Comparison of ENCODE assay signal across 1 cellular context in the genomic region with DNA sequence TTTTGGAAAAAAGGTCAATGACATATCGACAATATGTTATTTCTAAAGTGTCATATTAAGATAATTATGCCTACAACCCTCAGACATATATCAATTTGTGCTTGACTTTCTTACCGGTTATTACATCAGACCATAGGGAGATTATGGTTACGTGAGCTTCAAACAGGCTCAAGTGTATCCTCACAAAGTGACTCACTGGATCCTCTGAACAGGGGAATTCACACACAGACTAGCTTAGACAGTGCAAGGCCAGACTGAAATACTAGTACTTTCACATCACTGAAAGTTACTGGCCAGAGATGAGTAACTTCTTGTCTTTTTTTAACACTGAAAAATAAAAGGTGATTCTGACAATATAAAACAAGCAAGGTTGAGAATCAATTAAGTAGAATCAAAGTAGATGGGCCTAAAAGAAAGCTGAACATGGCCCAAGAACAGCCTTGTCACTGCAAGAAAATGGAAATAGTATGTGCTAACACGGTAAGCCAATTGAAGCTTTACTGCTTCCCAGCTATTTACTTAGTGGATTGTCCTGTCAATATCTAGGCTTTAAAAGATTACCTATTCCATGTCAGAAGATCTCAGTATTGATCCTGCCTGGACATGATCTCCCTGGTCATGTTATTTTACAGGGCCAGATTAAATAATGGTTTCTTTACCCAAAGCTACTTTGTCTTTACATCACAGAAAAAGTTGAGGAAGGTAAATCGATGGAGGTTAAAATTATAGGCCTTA.
TF ChIP-seq lines count a peak whose summit lies in the region.

No MANE protein-coding gene starts in this region.

TF ChIP-seq in HEK293, 187 proteins besides CTCF, POLR2A, EP300 and RAD21 (continued from another document):
- TF ChIP-seq, protein P1, sequence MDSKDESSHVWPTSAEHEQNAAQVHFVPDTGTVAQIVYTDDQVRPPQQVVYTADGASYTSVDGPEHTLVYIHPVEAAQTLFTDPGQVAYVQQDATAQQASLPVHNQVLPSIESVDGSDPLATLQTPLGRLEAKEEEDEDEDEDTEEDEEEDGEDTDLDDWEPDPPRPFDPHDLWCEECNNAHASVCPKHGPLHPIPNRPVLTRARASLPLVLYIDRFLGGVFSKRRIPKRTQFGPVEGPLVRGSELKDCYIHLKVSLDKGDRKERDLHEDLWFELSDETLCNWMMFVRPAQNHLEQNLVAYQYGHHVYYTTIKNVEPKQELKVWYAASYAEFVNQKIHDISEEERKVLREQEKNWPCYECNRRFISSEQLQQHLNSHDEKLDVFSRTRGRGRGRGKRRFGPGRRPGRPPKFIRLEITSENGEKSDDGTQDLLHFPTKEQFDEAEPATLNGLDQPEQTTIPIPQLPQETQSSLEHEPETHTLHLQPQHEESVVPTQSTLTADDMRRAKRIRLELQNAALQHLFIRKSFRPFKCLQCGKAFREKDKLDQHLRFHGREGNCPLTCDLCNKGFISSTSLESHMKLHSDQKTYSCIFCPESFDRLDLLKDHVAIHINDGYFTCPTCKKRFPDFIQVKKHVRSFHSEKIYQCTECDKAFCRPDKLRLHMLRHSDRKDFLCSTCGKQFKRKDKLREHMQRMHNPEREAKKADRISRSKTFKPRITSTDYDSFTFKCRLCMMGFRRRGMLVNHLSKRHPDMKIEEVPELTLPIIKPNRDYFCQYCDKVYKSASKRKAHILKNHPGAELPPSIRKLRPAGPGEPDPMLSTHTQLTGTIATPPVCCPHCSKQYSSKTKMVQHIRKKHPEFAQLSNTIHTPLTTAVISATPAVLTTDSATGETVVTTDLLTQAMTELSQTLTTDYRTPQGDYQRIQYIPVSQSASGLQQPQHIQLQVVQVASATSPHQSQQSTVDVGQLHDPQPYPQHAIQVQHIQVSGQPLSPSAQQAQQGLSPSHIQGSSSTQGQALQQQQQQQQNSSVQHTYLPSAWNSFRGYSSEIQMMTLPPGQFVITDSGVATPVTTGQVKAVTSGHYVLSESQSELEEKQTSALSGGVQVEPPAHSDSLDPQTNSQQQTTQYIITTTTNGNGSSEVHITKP (tag by site-specific recombination; IDR thresholded peaks at IDR 0.05), result peak; percentile 65
- TF ChIP-seq ZNF366 (tag by site-specific recombination; conservative IDR thresholded peaks at IDR 0.05), result peak; percentile 35; the same call in 1 of the 2 replicates
- TF ChIP-seq, protein P2, sequence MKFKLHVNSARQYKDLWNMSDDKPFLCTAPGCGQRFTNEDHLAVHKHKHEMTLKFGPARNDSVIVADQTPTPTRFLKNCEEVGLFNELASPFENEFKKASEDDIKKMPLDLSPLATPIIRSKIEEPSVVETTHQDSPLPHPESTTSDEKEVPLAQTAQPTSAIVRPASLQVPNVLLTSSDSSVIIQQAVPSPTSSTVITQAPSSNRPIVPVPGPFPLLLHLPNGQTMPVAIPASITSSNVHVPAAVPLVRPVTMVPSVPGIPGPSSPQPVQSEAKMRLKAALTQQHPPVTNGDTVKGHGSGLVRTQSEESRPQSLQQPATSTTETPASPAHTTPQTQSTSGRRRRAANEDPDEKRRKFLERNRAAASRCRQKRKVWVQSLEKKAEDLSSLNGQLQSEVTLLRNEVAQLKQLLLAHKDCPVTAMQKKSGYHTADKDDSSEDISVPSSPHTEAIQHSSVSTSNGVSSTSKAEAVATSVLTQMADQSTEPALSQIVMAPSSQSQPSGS (tag by site-specific recombination; IDR thresholded peaks at IDR 0.05; ENCODE audit: low read depth), result peak; percentile 67; the same call in 1 of the 2 replicates
- TF ChIP-seq SP7 (tag by site-specific recombination; IDR thresholded peaks at IDR 0.05), result peak; percentile 57
- TF ChIP-seq ZBTB17 (tag by site-specific recombination; IDR thresholded peaks at IDR 0.05), result peak; percentile 26; the same call in 1 of the 2 replicates
- TF ChIP-seq ZNF768 (tag by site-specific recombination; IDR thresholded peaks at IDR 0.05), result no peak
- TF ChIP-seq, protein P3, sequence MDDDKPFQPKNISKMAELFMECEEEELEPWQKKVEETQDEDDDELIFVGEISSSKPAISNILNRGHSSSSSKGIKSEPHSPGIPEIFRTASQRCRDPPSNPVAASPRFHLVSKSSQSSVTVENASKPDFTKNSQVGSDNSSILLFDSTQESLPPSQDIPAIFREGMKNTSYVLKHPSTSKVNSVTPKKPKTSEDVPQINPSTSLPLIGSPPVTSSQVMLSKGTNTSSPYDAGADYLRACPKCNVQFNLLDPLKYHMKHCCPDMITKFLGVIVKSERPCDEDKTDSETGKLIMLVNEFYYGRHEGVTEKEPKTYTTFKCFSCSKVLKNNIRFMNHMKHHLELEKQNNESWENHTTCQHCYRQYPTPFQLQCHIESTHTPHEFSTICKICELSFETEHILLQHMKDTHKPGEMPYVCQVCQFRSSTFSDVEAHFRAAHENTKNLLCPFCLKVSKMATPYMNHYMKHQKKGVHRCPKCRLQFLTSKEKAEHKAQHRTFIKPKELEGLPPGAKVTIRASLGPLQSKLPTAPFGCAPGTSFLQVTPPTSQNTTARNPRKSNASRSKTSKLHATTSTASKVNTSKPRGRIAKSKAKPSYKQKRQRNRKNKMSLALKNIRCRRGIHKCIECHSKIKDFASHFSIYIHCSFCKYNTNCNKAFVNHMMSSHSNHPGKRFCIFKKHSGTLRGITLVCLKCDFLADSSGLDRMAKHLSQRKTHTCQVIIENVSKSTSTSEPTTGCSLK (tag by site-specific recombination; IDR thresholded peaks at IDR 0.05), result no peak
- TF ChIP-seq, protein P4, sequence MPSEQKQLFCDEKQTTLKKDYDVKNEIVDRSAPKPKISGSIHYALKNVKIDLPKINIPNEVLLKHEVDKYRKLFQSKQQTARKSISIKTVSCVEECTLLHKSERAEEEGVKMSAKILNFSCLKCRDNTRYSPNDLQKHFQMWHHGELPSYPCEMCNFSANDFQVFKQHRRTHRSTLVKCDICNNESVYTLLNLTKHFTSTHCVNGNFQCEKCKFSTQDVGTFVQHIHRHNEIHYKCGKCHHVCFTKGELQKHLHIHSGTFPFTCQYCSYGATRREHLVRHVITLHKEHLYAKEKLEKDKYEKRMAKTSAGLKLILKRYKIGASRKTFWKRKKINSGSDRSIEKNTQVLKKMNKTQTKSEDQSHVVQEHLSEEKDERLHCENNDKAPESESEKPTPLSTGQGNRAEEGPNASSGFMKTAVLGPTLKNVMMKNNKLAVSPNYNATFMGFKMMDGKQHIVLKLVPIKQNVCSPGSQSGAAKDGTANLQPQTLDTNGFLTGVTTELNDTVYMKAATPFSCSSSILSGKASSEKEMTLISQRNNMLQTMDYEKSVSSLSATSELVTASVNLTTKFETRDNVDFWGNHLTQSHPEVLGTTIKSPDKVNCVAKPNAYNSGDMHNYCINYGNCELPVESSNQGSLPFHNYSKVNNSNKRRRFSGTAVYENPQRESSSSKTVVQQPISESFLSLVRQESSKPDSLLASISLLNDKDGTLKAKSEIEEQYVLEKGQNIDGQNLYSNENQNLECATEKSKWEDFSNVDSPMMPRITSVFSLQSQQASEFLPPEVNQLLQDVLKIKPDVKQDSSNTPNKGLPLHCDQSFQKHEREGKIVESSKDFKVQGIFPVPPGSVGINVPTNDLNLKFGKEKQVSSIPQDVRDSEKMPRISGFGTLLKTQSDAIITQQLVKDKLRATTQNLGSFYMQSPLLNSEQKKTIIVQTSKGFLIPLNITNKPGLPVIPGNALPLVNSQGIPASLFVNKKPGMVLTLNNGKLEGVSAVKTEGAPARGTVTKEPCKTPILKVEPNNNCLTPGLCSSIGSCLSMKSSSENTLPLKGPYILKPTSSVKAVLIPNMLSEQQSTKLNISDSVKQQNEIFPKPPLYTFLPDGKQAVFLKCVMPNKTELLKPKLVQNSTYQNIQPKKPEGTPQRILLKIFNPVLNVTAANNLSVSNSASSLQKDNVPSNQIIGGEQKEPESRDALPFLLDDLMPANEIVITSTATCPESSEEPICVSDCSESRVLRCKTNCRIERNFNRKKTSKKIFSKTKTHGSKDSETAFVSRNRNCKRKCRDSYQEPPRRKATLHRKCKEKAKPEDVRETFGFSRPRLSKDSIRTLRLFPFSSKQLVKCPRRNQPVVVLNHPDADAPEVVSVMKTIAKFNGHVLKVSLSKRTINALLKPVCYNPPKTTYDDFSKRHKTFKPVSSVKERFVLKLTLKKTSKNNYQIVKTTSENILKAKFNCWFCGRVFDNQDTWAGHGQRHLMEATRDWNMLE (tag by site-specific recombination; conservative IDR thresholded peaks at IDR 0.05; ENCODE audit: low read depth), result peak; percentile 37; the same call in 1 of the 2 replicates
- no peak for TF ChIP-seq ZNF501 (tag by site-specific recombination; IDR thresholded peaks at IDR 0.05)
